In genomic region chr10:102101152-102101551, GRCh38 we compare ENCODE assay signal across 19 cellular contexts. TPM values are rescaled to one million over a fixed set of nuclear protein-coding genes. Genes with fewer than 3 reads are reported as not detected.
DNase-seq lines count a peak whose midpoint lies in the region; ATAC-seq, FAIRE-seq and TF ChIP-seq lines count a peak whose summit lies in the region.
"Had no signal": no experiment of that assay in that cellular context is flagged by ENCODE, and none has a peak within 500 bp of the region (broad histone marks: within the 10 kb centered on the region; RNA-seq: fewer than 3 reads in every experiment).

No MANE protein-coding gene starts in this region.

- no peaks in the 10 kb centered on the region for H3K4me1 ChIP-seq in A549
- no peaks in the 10 kb centered on the region for H3K4me1 ChIP-seq in H9 (ENCODE audit: insufficient read depth, low read length)
- no peaks in the 10 kb centered on the region; a peak in 2 of 5 replicates for H3K4me1 ChIP-seq in K562 (replicated peaks in 1 of 2; ENCODE audit: control insufficient read depth in 2 of 2, insufficient read depth in 2 of 2, low read length in 2 of 2)
- H3K4me1 ChIP-seq in sigmoid colon: no peaks in the 10 kb centered on the region
- H3K4me1 ChIP-seq in heart right ventricle: no peaks in the 10 kb centered on the region
- H3K4me1 ChIP-seq: right lobe of liver had no signal

- H3K36me3 Mint-ChIP-seq in H9 (ENCODE audit: insufficient read depth in 1 of 3, low read depth in 3 of 3): peaks cover 14 to 38% (median 30%) of the 10 kb centered on the region in 3 experiments

- CTCF ChIA-PET in A549 (lab: Yijun Ruan, JAX): interaction anchor here (0.7 to 8.0 kb wide), 7 partner anchors 12 to 68 kb away, joined by 3 to 55 read pairs (median 3); no protein-coding TSS in a partner anchor
- CTCF ChIA-PET in K562 (lab: Yijun Ruan, JAX; ENCODE audit: low intra/inter-chr PET ratio): no interaction called here

- no peaks in the 10 kb centered on the region for H3K79me1 ChIP-seq in H9 (ENCODE audit: insufficient read depth, low read depth, low read length, poor library complexity, severe bottlenecking)

- no peaks in the 10 kb centered on the region for H3K9me3 ChIP-seq in A549
- H3K9me3 ChIP-seq in H9 (ENCODE audit: control insufficient read depth, low read depth, low read length): no peaks in the 10 kb centered on the region
- no peaks in the 10 kb centered on the region for H3K9me3 ChIP-seq in K562 (replicated peaks; ENCODE audit: control insufficient read depth, insufficient read depth, low read depth, low read length)
- no peaks in the 10 kb centered on the region for H3K9me3 ChIP-seq in sigmoid colon
- H3K9me3 ChIP-seq in heart right ventricle: no peaks in the 10 kb centered on the region
- H3K9me3 ChIP-seq: right lobe of liver had no signal

- no peak overlapping the region for H3K4me3 Mint-ChIP-seq in H9
- H3K4me3 Mint-ChIP-seq: activated CD4-positive, alpha-beta T cell treated with anti-CD3 and anti-CD28 coated beads for 36 hours; dendritic cell treated with granulocyte-macrophage colony-stimulating factor and Interleukin-4, amounts not matched to agents 40 ng/mL and 50 ng/mL, for 4 days; IgD-negative memory B cell had no signal

- intact Hi-C loops in K562 (cut with micrococcal nuclease): no loop called here
- intact Hi-C loops in sigmoid colon (cut with DNase I): no loop called here
- intact Hi-C loops in heart right ventricle (cut with DNase I): no loop called here

- H3K9me1 ChIP-seq in K562 (ENCODE audit: control insufficient read depth, insufficient read depth, low read length): no peaks in the 10 kb centered on the region

- H2AFZ ChIP-seq in H9 (ENCODE audit: low read length): no peak overlapping the region
- H2AFZ ChIP-seq in K562 (ENCODE audit: low read depth, low read length): no peak overlapping the region

- H3K27ac ChIP-seq in A549: no peak overlapping the region
- H3K27ac ChIP-seq in H9 (ENCODE audit: insufficient read length, low read depth, low read length): no peak overlapping the region
- H3K27ac ChIP-seq in K562 (ENCODE audit: extremely low read depth, low read depth, low read length): no peak overlapping the region
- H3K27ac ChIP-seq in sigmoid colon: no peak overlapping the region
- H3K27ac ChIP-seq in heart right ventricle: no peak overlapping the region
- H3K27ac ChIP-seq: right lobe of liver had no signal

- H3K79me2 ChIP-seq in H9 (ENCODE audit: insufficient read depth, low read length) (no peaks in the 10 kb centered on the region), K562 (ENCODE audit: control insufficient read depth, insufficient read depth, low read length) (no peaks in the 10 kb centered on the region)

- H3K4me2 ChIP-seq in A549: no peak overlapping the region
- no peak overlapping the region for H3K4me2 ChIP-seq in H9 (ENCODE audit: insufficient read depth, insufficient read length, low read length)
- no peak overlapping the region for H3K4me2 ChIP-seq in K562 (ENCODE audit: insufficient read depth, low read length)

- no peaks in the 10 kb centered on the region for H3K9me3 Mint-ChIP-seq in H9
- H3K9me3 Mint-ChIP-seq: dendritic cell treated with granulocyte-macrophage colony-stimulating factor and Interleukin-4, amounts not matched to agents 40 ng/mL and 50 ng/mL, for 4 days; IgD-negative memory B cell had no signal

- no peak overlapping the region for H2BK120ac ChIP-seq in H9 (ENCODE audit: low read depth, low read length, poor library complexity, severe bottlenecking)

- TF ChIP-seq EP300 in A549 (IDR thresholded peaks at IDR 0.05) (no peak), K562 (IDR thresholded peaks at IDR 0.05; ENCODE audit: low read length) (no peak), sigmoid colon (IDR thresholded peaks at IDR 0.05) (no peak)

- TF ChIP-seq RAD21 in A549 (conservative IDR thresholded peaks at IDR 0.05 in 1 of 2, IDR thresholded peaks at IDR 0.05 in 1 of 2): peak in 1 of 2 experiments; percentile 24; a peak in 1 of 5 replicates
- TF ChIP-seq RAD21 in K562 (CRISPR knock-in tag; conservative IDR thresholded peaks at IDR 0.05 in 1 of 2, IDR thresholded peaks at IDR 0.05 in 1 of 2): no peak

- no peak overlapping the region for H3K56ac ChIP-seq in H9 (ENCODE audit: insufficient read length, low read depth, low read length)

- no peak overlapping the region for H4K91ac ChIP-seq in H9 (ENCODE audit: insufficient read length, low read depth, low read length)

- no peak overlapping the region for H3K14ac ChIP-seq in H9 (ENCODE audit: insufficient read depth, low read length)

- no peak overlapping the region for H2BK12ac ChIP-seq in H9 (ENCODE audit: insufficient read length, low read depth, low read length)

- H3T11ph ChIP-seq in H9 (ENCODE audit: low read length): no peak overlapping the region

- no peak overlapping the region for H2BK5ac ChIP-seq in H9 (ENCODE audit: insufficient read length, low read length)

- no TSS peak for BruUV-seq in K562 (replicated peaks; lab: Mats Ljungman, UMichigan)

- H3K36me3 ChIP-seq in K562 (ENCODE audit: control insufficient read depth, insufficient read depth, low read length) (peaks cover 11% of the 10 kb centered on the region; the same call in 1 of the 3 replicates), sigmoid colon (no peaks in the 10 kb centered on the region), heart right ventricle (peaks cover 0 to 29% (median 0%) of the 10 kb centered on the region in 9 donors)
- H3K36me3 ChIP-seq: right lobe of liver had no signal

- H3K9ac ChIP-seq in H9 (ENCODE audit: extremely low read depth, insufficient read length, low read length) (no peak overlapping the region), K562 (ENCODE audit: insufficient read depth in 1 of 2, low read depth in 2 of 2, low read length in 2 of 2) (no peak overlapping the region)

- H3K4me1 Mint-ChIP-seq in H9: no peaks in the 10 kb centered on the region

- no peak overlapping the region for H3K23ac ChIP-seq in H9 (ENCODE audit: insufficient read length, low read depth, low read length)

- no peak overlapping the region for H4K8ac ChIP-seq in H9 (replicated peaks; ENCODE audit: insufficient read length, low read depth, low read length)

- no peaks in the 10 kb centered on the region for H4K20me1 ChIP-seq in H9 (ENCODE audit: control insufficient read depth, insufficient read depth, insufficient read length)
- H4K20me1 ChIP-seq in K562 (replicated peaks; ENCODE audit: control insufficient read depth, insufficient read depth, low read length): no peaks in the 10 kb centered on the region

- in situ Hi-C loops in K562 (cut with MboI): no loop called here

- POLR2A ChIA-PET in A549 (lab: Yijun Ruan, JAX): interaction anchor here (3.1 kb wide), 1 partner anchor 13 kb away, joined by 12 read pairs; no protein-coding TSS in a partner anchor
- POLR2A ChIA-PET in K562 (lab: Yijun Ruan, JAX): interaction anchor here (0.6 to 4.6 kb wide), 4 partner anchors 12 to 277 kb away, joined by 3 to 27 read pairs (median 3); no protein-coding TSS in a partner anchor

- 79% methylated on average over 5 of the region's 5 CpGs for WGBS in A549 (ENCODE audit: missing lambda C conversion rate)
- no CpG with 5 or more reads among the region's 5 CpGs for WGBS in H9 (ENCODE audit: extremely low coverage, insufficient read length, low lambda C conversion rate)
- 74% methylated on average over 3 of the region's 5 CpGs for WGBS in K562 (ENCODE audit: insufficient coverage, low coverage, missing lambda C conversion rate)
- WGBS in sigmoid colon, 2 donors: 76 to 91% methylated on average over 5 of the region's 5 CpGs
- WGBS in heart right ventricle, 2 donors: 91 to 92% methylated on average over 5 of the region's 5 CpGs

- H3K4me3 ChIP-seq in A549 (no peak overlapping the region), K562 (no peak overlapping the region), sigmoid colon (no peak overlapping the region), heart right ventricle (no peak overlapping the region)
- H3K4me3 ChIP-seq: right lobe of liver had no signal

- no peaks in the 10 kb centered on the region for H3K23me2 ChIP-seq in H9 (ENCODE audit: insufficient read length, low read depth, low read length, poor library complexity, severe bottlenecking)

- H2BK15ac ChIP-seq in H9 (ENCODE audit: low read depth, low read length): no peak overlapping the region

- no peak overlapping the region for H3K18ac ChIP-seq in H9 (ENCODE audit: insufficient read length, low read depth, low read length)

- TF ChIP-seq CTCF in A549 (IDR thresholded peaks at IDR 0.05) (no peak), H9 (conservative IDR thresholded peaks at IDR 0.05) (peak; percentile 33; the same call in 2 of the 3 replicates), K562 (IDR thresholded peaks at IDR 0.05 in 2 of 3, conservative IDR thresholded peaks at IDR 0.05 in 1 of 3; ENCODE audit: insufficient read depth in 2 of 3, low read depth in 1 of 3, low read length in 3 of 3) (peak in 2 of 3 experiments; percentile 6 to 19; a peak in 1 of 6 replicates), sigmoid colon (IDR thresholded peaks at IDR 0.05) (no peak), heart right ventricle (IDR thresholded peaks at IDR 0.05) (no peak)

- no peak overlapping the region for H2BK20ac ChIP-seq in H9 (ENCODE audit: low read depth, low read length, poor library complexity, severe bottlenecking)

- H2AK5ac ChIP-seq in H9 (ENCODE audit: insufficient read length, low read length): no peak overlapping the region

- no peak overlapping the region for H4K5ac ChIP-seq in H9 (ENCODE audit: insufficient read length, low read depth, low read length)

- H3K4ac ChIP-seq in H9 (ENCODE audit: low read depth, low read length): no peak overlapping the region

- FAIRE-seq in A549 (lab: Jason Lieb, UNC) (no peak), K562 (lab: Jason Lieb, UNC) (no peak)
- FAIRE-seq: astrocyte, kidney had no signal

- H3K27me3 ChIP-seq in H9 (ENCODE audit: insufficient read depth, low read length) (no peaks in the 10 kb centered on the region), K562 (ENCODE audit: control insufficient read depth in 2 of 2, insufficient read depth in 2 of 2, low read length in 2 of 2) (no peaks in the 10 kb centered on the region), sigmoid colon (no peaks in the 10 kb centered on the region), heart right ventricle (no peaks in the 10 kb centered on the region)
- H3K27me3 ChIP-seq: right lobe of liver had no signal

- H3K27me3 Mint-ChIP-seq in H9 (ENCODE audit: low read depth): no peaks in the 10 kb centered on the region
- H3K27me3 Mint-ChIP-seq: activated CD4-positive, alpha-beta T cell treated with anti-CD3 and anti-CD28 coated beads for 36 hours; dendritic cell treated with granulocyte-macrophage colony-stimulating factor and Interleukin-4, amounts not matched to agents 40 ng/mL and 50 ng/mL, for 4 days; IgD-negative memory B cell had no signal

- H3K27ac Mint-ChIP-seq in H9: no peak overlapping the region
- H3K27ac Mint-ChIP-seq: activated CD4-positive, alpha-beta T cell treated with anti-CD3 and anti-CD28 coated beads for 36 hours; dendritic cell treated with granulocyte-macrophage colony-stimulating factor and Interleukin-4, amounts not matched to agents 40 ng/mL and 50 ng/mL, for 4 days; IgD-negative memory B cell had no signal

- peak; percentile 80 to 93 for ATAC-seq in A549
- peak; percentile 44; the same call in 2 of the 3 replicates for ATAC-seq in K562
- ATAC-seq in heart right ventricle: no peak
- ATAC-seq: activated CD4-positive, alpha-beta T cell treated with anti-CD3 and anti-CD28 coated beads for 36 hours; esophagus mucosa had no signal

- no peak for TF ChIP-seq POLR2A in A549 (IDR thresholded peaks at IDR 0.05; ENCODE audit: low read length)
- no peak for TF ChIP-seq POLR2A in K562 (conservative IDR thresholded peaks at IDR 0.05)
- TF ChIP-seq POLR2A in sigmoid colon (IDR thresholded peaks at IDR 0.05): no peak

- DNase-seq in A549 (ENCODE audit: low read depth in 1 of 2, low spot score in 1 of 2) (peak in 1 of 2 experiments; percentile 57), H9 (no peak), K562 (ENCODE audit: extremely low read depth in 1 of 4, low spot score in 3 of 4) (no peak), sigmoid colon (no peak), heart right ventricle (no peak)
- DNase-seq in activated naive CD4-positive, alpha-beta T cell treated with anti-CD3 and anti-CD28 coated beads, Interleukin-2, amount 50 U/mL, for 16 hours: no peak
- DNase-seq: activated CD4-positive, alpha-beta T cell treated with anti-CD3 and anti-CD28 coated beads for 36 hours; activated CD8-positive, alpha-beta memory T cell treated with anti-CD3 and anti-CD28 coated beads, Interleukin-2, amount 50 U/mL, for 48 hours; activated naive CD4-positive, alpha-beta T cell treated with Interleukin-2 at 50 U/mL for 16 hours; COR-L47; kidney; NCI-H2227 treated with DMSO at 0.1 percent for 48 hours; right lobe of liver; SHP77 treated with DMSO at 0.1 percent for 48 hours; stimulated activated CD4-positive, alpha-beta T cell treated with anti-CD3 and anti-CD28 coated beads, Interleukin-1b, Interleukin-23, amount 100 ng/mL, for 48 hours had no signal

RNA-seq across cellular contexts. Expression of gene LDB1, which starts 19.0 kb away (rescaled TPM):
- polyA plus RNA-seq in A549 (2011; rRNA removed) (47.0 and 47.5 TPM in 2 replicates), A549 (2017; fragmentation: RNase III; extraction: RNeasy Plus Mini Kit Qiagen cat#74134 plus additional on column Dnase treatment) (33.3 to 37.3 TPM (median 37.2 TPM) in 3 replicates), K562 (2011; rRNA removed) (137 and 167 TPM in 2 replicates), K562 (2014; fragmentation: Illumina TruSeq; extraction: Trizol) (133 and 137 TPM in 2 replicates), K562 (2014; fragmentation: Nextera tagmentation; extraction: Ambion mirVana) (1 to 10 TPM; 1.9 TPM), K562 (2014; rRNA removed) (111 and 117 TPM in 2 replicates), sigmoid colon (10 to 100 TPM; 10.4 to 34.0 (median 15.6) TPM), heart right ventricle (10 to 100 TPM; 21.9 to 22.9 TPM)
- polyA plus RNA-seq in A549 (2012; cell fraction: cytosol; rRNA removed): 47.6 and 55.4 TPM in 2 replicates
- polyA plus RNA-seq in A549 (2012; cell fraction: nucleus; rRNA removed): 145 and 151 TPM in 2 replicates
- 63.4 and 69.4 TPM in 2 replicates for polyA minus RNA-seq in A549 (2011; rRNA and poly(A)+ RNA removed)
- total RNA-seq in H9 (2021) (79.2 and 80.5 TPM in 2 replicates), K562 (2014; rRNA removed) (73.2 and 86.2 TPM in 2 replicates), K562 (2014; rRNA removed; fragmentation: Illumina TruSeq; extraction: Trizol) (46.5 and 57.1 TPM in 2 replicates), K562 (2015; rRNA removed; fragmentation: Illumina TruSeq; extraction: Trizol) (105 and 107 TPM in 2 replicates), K562 (2021) (120 and 136 TPM in 2 replicates), sigmoid colon (10 to 100 TPM; 62.1 to 88.4 (median 76.4) TPM), heart right ventricle (10 to 100 TPM; 39.2 to 63.8 (median 56.3) TPM)
- total RNA-seq in K562 (2011; cell fraction: chromatin; rRNA removed; ENCODE audit: low replicate concordance): 255 and 520 TPM in 2 replicates
- 309 and 317 TPM in 2 replicates for total RNA-seq in K562 (2011; cell fraction: nucleolus; rRNA removed)
- 210 and 273 TPM in 2 replicates for total RNA-seq in K562 (2011; cell fraction: nucleoplasm; rRNA removed)
- 165 and 219 TPM in 2 replicates for polyA plus RNA-seq in K562 (2011; cell fraction: cytosol; rRNA removed)
- 807 and 1,010 TPM in 2 replicates for polyA plus RNA-seq in K562 (2011; cell fraction: nucleus; rRNA removed)
- polyA plus RNA-seq in K562 (2012): 90.4 and 133 TPM in 2 replicates
- 102 and 187 TPM in 2 replicates for polyA minus RNA-seq in K562 (2011; rRNA and poly(A)+ RNA removed)
- polyA minus RNA-seq in K562 (2011; cell fraction: cytosol; rRNA and poly(A)+ RNA removed): 80.4 and 97.7 TPM in 2 replicates
- polyA minus RNA-seq in K562 (2011; cell fraction: nucleus; rRNA and poly(A)+ RNA removed): 105 and 141 TPM in 2 replicates

RNA-seq across cellular contexts. Expression of gene PPRC1, which starts 31.7 kb away (rescaled TPM):
- polyA plus RNA-seq in A549 (2011; rRNA removed) (27.0 and 34.1 TPM in 2 replicates), A549 (2017; fragmentation: RNase III; extraction: RNeasy Plus Mini Kit Qiagen cat#74134 plus additional on column Dnase treatment) (43.9 to 49.1 TPM (median 44.1 TPM) in 3 replicates), K562 (2011; rRNA removed) (13.6 and 21.6 TPM in 2 replicates), K562 (2014; fragmentation: Illumina TruSeq; extraction: Trizol) (44.0 and 47.1 TPM in 2 replicates), K562 (2014; fragmentation: Nextera tagmentation; extraction: Ambion mirVana) (1 to 10 TPM; 8.5 to 9.0 TPM), K562 (2014; rRNA removed) (24.1 and 27.4 TPM in 2 replicates), sigmoid colon (10 to 100 TPM in 1 of 3 donors, 1 to 10 TPM in 2; 4.2 to 22.2 (median 4.2) TPM), heart right ventricle (10 to 100 TPM; 14.1 to 14.9 TPM)
- 42.6 and 53.3 TPM in 2 replicates for polyA plus RNA-seq in A549 (2012; cell fraction: cytosol; rRNA removed)
- 149 and 152 TPM in 2 replicates for polyA plus RNA-seq in A549 (2012; cell fraction: nucleus; rRNA removed)
- 59.6 and 71.3 TPM in 2 replicates for polyA minus RNA-seq in A549 (2011; rRNA and poly(A)+ RNA removed)
- total RNA-seq in H9 (2021) (111 and 121 TPM in 2 replicates), K562 (2014; rRNA removed) (11.8 and 16.8 TPM in 2 replicates), K562 (2014; rRNA removed; fragmentation: Illumina TruSeq; extraction: Trizol) (13.4 and 16.2 TPM in 2 replicates), K562 (2015; rRNA removed; fragmentation: Illumina TruSeq; extraction: Trizol) (16.2 and 17.0 TPM in 2 replicates), K562 (2021) (43.1 and 44.0 TPM in 2 replicates), sigmoid colon (10 to 100 TPM; 11.0 to 39.9 (median 13.0) TPM), heart right ventricle (10 to 100 TPM; 10.6 to 22.7 (median 13.0) TPM)
- total RNA-seq in K562 (2011; cell fraction: chromatin; rRNA removed; ENCODE audit: low replicate concordance): 77.8 and 159 TPM in 2 replicates
- 67.4 and 76.5 TPM in 2 replicates for total RNA-seq in K562 (2011; cell fraction: nucleolus; rRNA removed)
- total RNA-seq in K562 (2011; cell fraction: nucleoplasm; rRNA removed): 77.6 and 87.0 TPM in 2 replicates
- 13.9 and 15.5 TPM in 2 replicates for polyA plus RNA-seq in K562 (2011; cell fraction: cytosol; rRNA removed)
- 46.7 and 61.2 TPM in 2 replicates for polyA plus RNA-seq in K562 (2011; cell fraction: nucleus; rRNA removed)
- polyA plus RNA-seq in K562 (2012): 19.6 and 31.0 TPM in 2 replicates
- polyA minus RNA-seq in K562 (2011; rRNA and poly(A)+ RNA removed): 25.9 and 29.7 TPM in 2 replicates
- polyA minus RNA-seq in K562 (2011; cell fraction: cytosol; rRNA and poly(A)+ RNA removed): 27.4 and 28.0 TPM in 2 replicates
- 22.3 and 23.7 TPM in 2 replicates for polyA minus RNA-seq in K562 (2011; cell fraction: nucleus; rRNA and poly(A)+ RNA removed)

RNA-seq across cellular contexts. Expression of gene HPS6, which starts 36.0 kb away (rescaled TPM):
- polyA plus RNA-seq in A549 (2011; rRNA removed) (5.6 and 7.6 TPM in 2 replicates), A549 (2017; fragmentation: RNase III; extraction: RNeasy Plus Mini Kit Qiagen cat#74134 plus additional on column Dnase treatment) (13.0 to 16.7 TPM (median 15.3 TPM) in 3 replicates), K562 (2011; rRNA removed) (2.7 and 3.0 TPM in 2 replicates), K562 (2014; fragmentation: Illumina TruSeq; extraction: Trizol) (4.5 and 6.4 TPM in 2 replicates), K562 (2014; fragmentation: Nextera tagmentation; extraction: Ambion mirVana) (under 1 TPM; 0.45 to 0.55 TPM), K562 (2014; rRNA removed) (6.7 and 8.3 TPM in 2 replicates), sigmoid colon (10 to 100 TPM in 2 of 3 donors, 1 to 10 TPM in 1; 9.0 to 13.4 (median 11.6) TPM), heart right ventricle (1 to 10 TPM; 8.3 to 9.7 TPM)
- 6.6 and 10.0 TPM in 2 replicates for polyA plus RNA-seq in A549 (2012; cell fraction: cytosol; rRNA removed)
- polyA plus RNA-seq in A549 (2012; cell fraction: nucleus; rRNA removed): 11.4 and 12.5 TPM in 2 replicates
- 12.1 and 15.2 TPM in 2 replicates for polyA minus RNA-seq in A549 (2011; rRNA and poly(A)+ RNA removed)
- total RNA-seq in H9 (2021) (18.4 and 18.7 TPM in 2 replicates), K562 (2014; rRNA removed) (12.7 and 17.6 TPM in 2 replicates), K562 (2014; rRNA removed; fragmentation: Illumina TruSeq; extraction: Trizol) (2.3 and 3.8 TPM in 2 replicates), K562 (2015; rRNA removed; fragmentation: Illumina TruSeq; extraction: Trizol) (7.7 and 8.2 TPM in 2 replicates), K562 (2021) (14.0 and 15.1 TPM in 2 replicates), sigmoid colon (10 to 100 TPM; 12.5 to 18.9 (median 17.2) TPM), heart right ventricle (10 to 100 TPM in 7 of 10 donors, 1 to 10 TPM in 3; 8.2 to 13.6 (median 11.1) TPM)
- total RNA-seq in K562 (2011; cell fraction: chromatin; rRNA removed; ENCODE audit: low replicate concordance): 1.9 and 6.9 TPM in 2 replicates
- 8.7 and 9.2 TPM in 2 replicates for total RNA-seq in K562 (2011; cell fraction: nucleolus; rRNA removed)
- total RNA-seq in K562 (2011; cell fraction: nucleoplasm; rRNA removed): 2.4 and 3.9 TPM in 2 replicates
- 3.3 and 9.2 TPM in 2 replicates for polyA plus RNA-seq in K562 (2011; cell fraction: cytosol; rRNA removed)
- polyA plus RNA-seq in K562 (2011; cell fraction: nucleus; rRNA removed): 2.3 and 3.7 TPM in 2 replicates
- 7.3 and 7.7 TPM in 2 replicates for polyA plus RNA-seq in K562 (2012)
- polyA minus RNA-seq in K562 (2011; rRNA and poly(A)+ RNA removed): 2.8 and 4.2 TPM in 2 replicates
- 5.6 and 6.1 TPM in 2 replicates for polyA minus RNA-seq in K562 (2011; cell fraction: cytosol; rRNA and poly(A)+ RNA removed)
- polyA minus RNA-seq in K562 (2011; cell fraction: nucleus; rRNA and poly(A)+ RNA removed): 6.1 and 8.1 TPM in 2 replicates

RNA-seq across cellular contexts. Expression of gene ARMH3, which starts 45.2 kb away (rescaled TPM):
- polyA plus RNA-seq in A549 (2011; rRNA removed) (17.3 and 20.1 TPM in 2 replicates), A549 (2017; fragmentation: RNase III; extraction: RNeasy Plus Mini Kit Qiagen cat#74134 plus additional on column Dnase treatment) (11.3 to 13.3 TPM (median 12.7 TPM) in 3 replicates), K562 (2011; rRNA removed) (not detected in 2 replicates), K562 (2014; fragmentation: Illumina TruSeq; extraction: Trizol) (not detected in 2 replicates), K562 (2014; fragmentation: Nextera tagmentation; extraction: Ambion mirVana) (not detected), K562 (2014; rRNA removed) (not detected in 2 replicates), sigmoid colon (10 to 100 TPM; 17.4 to 22.8 (median 18.5) TPM), heart right ventricle (10 to 100 TPM; 24.1 to 34.8 TPM)
- 8.7 and 9.8 TPM in 2 replicates for polyA plus RNA-seq in A549 (2012; cell fraction: cytosol; rRNA removed)
- polyA plus RNA-seq in A549 (2012; cell fraction: nucleus; rRNA removed): 9.4 and 36.5 TPM in 2 replicates
- 14.4 and 15.7 TPM in 2 replicates for polyA minus RNA-seq in A549 (2011; rRNA and poly(A)+ RNA removed)
- total RNA-seq in H9 (2021) (18.5 and 20.4 TPM in 2 replicates), K562 (2014; rRNA removed) (0.53 TPM in 1 of 2 replicates, not detected in the other), K562 (2014; rRNA removed; fragmentation: Illumina TruSeq; extraction: Trizol) (not detected in 2 replicates), K562 (2015; rRNA removed; fragmentation: Illumina TruSeq; extraction: Trizol) (0.29 and 0.49 TPM in 2 replicates), K562 (2021) (0.73 and 0.89 TPM in 2 replicates), sigmoid colon (10 to 100 TPM; 18.5 to 23.2 (median 21.0) TPM), heart right ventricle (10 to 100 TPM; 45.0 to 96.8 (median 59.5) TPM)
- total RNA-seq in K562 (2011; cell fraction: chromatin; rRNA removed; ENCODE audit: low replicate concordance): not detected in 2 replicates
- 0.83 and 1.1 TPM in 2 replicates for total RNA-seq in K562 (2011; cell fraction: nucleolus; rRNA removed)
- total RNA-seq in K562 (2011; cell fraction: nucleoplasm; rRNA removed): not detected in 2 replicates
- not detected in 2 replicates for polyA plus RNA-seq in K562 (2011; cell fraction: cytosol; rRNA removed)
- polyA plus RNA-seq in K562 (2011; cell fraction: nucleus; rRNA removed): 0.61 and 0.83 TPM in 2 replicates
- 0.40 TPM in 1 of 2 replicates, not detected in the other for polyA plus RNA-seq in K562 (2012)
- not detected in 2 replicates for polyA minus RNA-seq in K562 (2011; rRNA and poly(A)+ RNA removed)
- not detected in 2 replicates for polyA minus RNA-seq in K562 (2011; cell fraction: cytosol; rRNA and poly(A)+ RNA removed)
- polyA minus RNA-seq in K562 (2011; cell fraction: nucleus; rRNA and poly(A)+ RNA removed): 0.54 and 1.7 TPM in 2 replicates

RNA-seq across cellular contexts. Expression of gene NOLC1, which starts 51.0 kb away (rescaled TPM):
- polyA plus RNA-seq in A549 (2011; rRNA removed): 128 and 188 TPM in 2 replicates
- 98.0 and 113 TPM in 2 replicates for polyA plus RNA-seq in A549 (2012; cell fraction: cytosol; rRNA removed)
- 76.9 and 103 TPM in 2 replicates for polyA plus RNA-seq in A549 (2012; cell fraction: nucleus; rRNA removed)
- 123 to 155 TPM (median 129 TPM) in 3 replicates for polyA plus RNA-seq in A549 (2017; fragmentation: RNase III; extraction: RNeasy Plus Mini Kit Qiagen cat#74134 plus additional on column Dnase treatment)
- 65.4 and 65.9 TPM in 2 replicates for polyA minus RNA-seq in A549 (2011; rRNA and poly(A)+ RNA removed)
- total RNA-seq in H9 (2021): 168 and 171 TPM in 2 replicates
- total RNA-seq in K562 (2011; cell fraction: chromatin; rRNA removed; ENCODE audit: low replicate concordance): 57.7 and 71.1 TPM in 2 replicates
- total RNA-seq in K562 (2011; cell fraction: nucleolus; rRNA removed): 38.7 and 40.0 TPM in 2 replicates
- total RNA-seq in K562 (2011; cell fraction: nucleoplasm; rRNA removed): 43.8 and 54.6 TPM in 2 replicates
- 165 TPM in 2 replicates for total RNA-seq in K562 (2014; rRNA removed)
- total RNA-seq in K562 (2014; rRNA removed; fragmentation: Illumina TruSeq; extraction: Trizol): 134 and 144 TPM in 2 replicates
- 130 and 142 TPM in 2 replicates for total RNA-seq in K562 (2015; rRNA removed; fragmentation: Illumina TruSeq; extraction: Trizol)
- 153 and 170 TPM in 2 replicates for total RNA-seq in K562 (2021)
- polyA plus RNA-seq in K562 (2011; rRNA removed): 133 and 201 TPM in 2 replicates
- 89.5 and 95.0 TPM in 2 replicates for polyA plus RNA-seq in K562 (2011; cell fraction: cytosol; rRNA removed)
- polyA plus RNA-seq in K562 (2011; cell fraction: nucleus; rRNA removed): 69.8 and 74.0 TPM in 2 replicates
- 61.8 and 129 TPM in 2 replicates for polyA plus RNA-seq in K562 (2012)
- 262 and 310 TPM in 2 replicates for polyA plus RNA-seq in K562 (2014; fragmentation: Illumina TruSeq; extraction: Trizol)
- polyA plus RNA-seq in K562 (2014; fragmentation: Nextera tagmentation; extraction: Ambion mirVana): 100 to 1,000 TPM; 102 to 165 TPM
- 158 and 169 TPM in 2 replicates for polyA plus RNA-seq in K562 (2014; rRNA removed)
- 205 and 242 TPM in 2 replicates for polyA minus RNA-seq in K562 (2011; rRNA and poly(A)+ RNA removed)
- 72.9 and 103 TPM in 2 replicates for polyA minus RNA-seq in K562 (2011; cell fraction: cytosol; rRNA and poly(A)+ RNA removed)
- 13.9 and 24.5 TPM in 2 replicates for polyA minus RNA-seq in K562 (2011; cell fraction: nucleus; rRNA and poly(A)+ RNA removed)
- 10 to 100 TPM; 30.2 to 50.0 (median 44.8) TPM for total RNA-seq in sigmoid colon
- polyA plus RNA-seq in sigmoid colon: 10 to 100 TPM; 14.4 to 51.4 (median 20.1) TPM
- 10 to 100 TPM; 22.3 to 45.5 (median 29.0) TPM for total RNA-seq in heart right ventricle
- 10 to 100 TPM in 1 of 2 donors, 1 to 10 TPM in 1; 8.6 to 24.0 TPM for polyA plus RNA-seq in heart right ventricle

Comparison
In these comparisons a context has a peak if more than half of its experiments do, and no peak if none do; other contexts are left out.
1. ATAC-seq: peak in A549 (2 of 2) and K562 (single experiment); none in heart right ventricle (0 of 8).
2. CTCF ChIP-seq: peak in H9 (single experiment) and K562 (2 of 3); none in A549 (single experiment), sigmoid colon (0 of 4) and heart right ventricle (0 of 9).
3. Of the 35 proteins assayed by ChIP-seq in both K562 and A549: peak only in K562: CTCF; only in A549: none; in both: none; in neither: 33; mixed calls (peak in some experiments, not most) for 1.